ENCODE assay signal across 22 cellular contexts in genomic region chr10:30836411-30836810, GRCh38.
"Had no signal": no experiment of that assay in that cellular context is flagged by ENCODE, and none has a peak within 500 bp of the region (broad histone marks: within the 10 kb centered on the region; RNA-seq: fewer than 3 reads in every experiment).

No MANE protein-coding gene starts in this region.

- H3K4me3 ChIP-seq: left lung, lung, ovary, right atrium auricular region, right lobe of liver, skin epidermis, tibial nerve, uterus had no signal

- H3K9me3 ChIP-seq: left lung, ovary, right atrium auricular region, right lobe of liver, tibial nerve, uterus had no signal

- H3K27me3 ChIP-seq: left lung, ovary, right atrium auricular region, right lobe of liver, tibial nerve, uterus had no signal

- ATAC-seq: left colon; left lung; naive thymus-derived CD4-positive, alpha-beta T cell; natural killer cell treated with Interleukin-12 subunit alpha and Interleukin-12 subunit beta and Interleukin-15 and Interleukin-18, amount 100 ng/mL, for 72 hours; right lobe of liver; stimulated activated naive B cell treated with anti-CD40 and anti-IgM and Interleukin-4, amounts not matched to agents 10 μg/mL and 1 μg/mL and 100 μg/mL, for 72 hours had no signal

- FAIRE-seq: islet of Langerhans, kidney had no signal

- H3K27ac ChIP-seq: left lung, ovary, right atrium auricular region, right lobe of liver, skin epidermis, tibial nerve, uterus had no signal

- DNase-seq: hypothalamus; immature natural killer cell; kidney; left colon; left lung; mesendoderm; naive thymus-derived CD4-positive, alpha-beta T cell; ovary; right lobe of liver; stimulated activated CD4-positive, alpha-beta T cell treated with anti-CD3 and anti-CD28 coated beads, Interleukin-12 subunit alpha, Interleukin-12 subunit beta, amount 100 ng/mL, for 4 hours; stimulated activated CD4-positive, alpha-beta T cell treated with anti-CD3 and anti-CD28 coated beads, Interleukin-15, amount 100 ng/mL, for 24 hours; stimulated activated CD4-positive, alpha-beta T cell treated with anti-CD3 and anti-CD28 coated beads, Interleukin-2, amount 100 ng/mL, for 24 hours; stimulated activated CD4-positive, alpha-beta T cell treated with anti-CD3 and anti-CD28 coated beads, Interleukin-4, amount 100 ng/mL, for 1 hour; stimulated activated naive B cell treated with anti-CD40 and anti-IgM and Interleukin-4, amounts not matched to agents 10 μg/mL and 1 μg/mL and 100 μg/mL, for 72 hours; substantia nigra; uterus had no signal

- H3K4me1 ChIP-seq: left lung, right atrium auricular region, right lobe of liver had no signal

- H3K36me3 ChIP-seq: left lung, ovary, right atrium auricular region, right lobe of liver, uterus had no signal
